In genomic region chr6:26472549-26473245, GRCh38 we compare ENCODE assay signal across 12 cellular contexts. TPM values are rescaled to one million over a fixed set of nuclear protein-coding genes. Genes with fewer than 3 reads are reported as not detected.
DNase-seq lines count a peak whose midpoint lies in the region; ATAC-seq lines count a peak whose summit lies in the region.
"Had no signal": no experiment of that assay in that cellular context is flagged by ENCODE, and none has a peak within 500 bp of the region (broad histone marks: within the 10 kb centered on the region; RNA-seq: fewer than 3 reads in every experiment).

No MANE protein-coding gene starts in this region.

- no peaks in the 10 kb centered on the region for H3K27me3 ChIP-seq in thymus (ENCODE audit: control insufficient read depth, insufficient read depth)

- H3K36me3 Mint-ChIP-seq in activated CD8-positive, alpha-beta memory T cell treated with anti-CD3 and anti-CD28 coated beads, Interleukin-2, amount 10 ng/mL, durations not matched to agents 7 days and 5 days = peaks cover 65% of the 10 kb centered on the region
- H3K36me3 Mint-ChIP-seq in activated CD4-positive, alpha-beta memory T cell treated with anti-CD3 and anti-CD28 coated beads for 36 hours = peaks cover 31% of the 10 kb centered on the region
- H3K36me3 Mint-ChIP-seq in immature natural killer cell = peaks cover 10 to 23% (median 13%) of the 10 kb centered on the region in 3 donors

- POLR2A ChIA-PET in activated CD4-positive, alpha-beta memory T cell treated with anti-CD3 and anti-CD28 coated beads for 36 hours (lab: Charles Lee) = interaction anchor here (0.6 to 1.9 kb wide), 4 partner anchors 13 to 94 kb away, joined by 4 to 14 read pairs (median 8); no protein-coding TSS in a partner anchor

- H3K4me3 ChIP-seq in thymus (ENCODE audit: low read length) = no peak overlapping the region

- ATAC-seq in activated CD8-positive, alpha-beta memory T cell treated with anti-CD3 and anti-CD28 coated beads, Interleukin-2, amount 10 ng/mL, durations not matched to agents 7 days and 5 days = no peak

- 99% methylated on average over 4 of the region's 4 CpGs for WGBS in thymus

- H3K9me3 ChIP-seq in thymus (ENCODE audit: control insufficient read depth) = peaks cover 3% of the 10 kb centered on the region

- no peaks in the 10 kb centered on the region for H3K27me3 Mint-ChIP-seq in activated CD8-positive, alpha-beta memory T cell treated with anti-CD3 and anti-CD28 coated beads, Interleukin-2, amount 10 ng/mL, durations not matched to agents 7 days and 5 days
- no peaks in the 10 kb centered on the region for H3K27me3 Mint-ChIP-seq in activated CD4-positive, alpha-beta memory T cell treated with anti-CD3 and anti-CD28 coated beads for 36 hours
- peaks cover 0 to 8% (median 4%) of the 10 kb centered on the region in 3 donors for H3K27me3 Mint-ChIP-seq in immature natural killer cell (ENCODE audit: low read depth in 3 of 3)

- CTCF ChIA-PET in activated CD8-positive, alpha-beta memory T cell treated with anti-CD3 and anti-CD28 coated beads, Interleukin-2, amount 10 ng/mL, durations not matched to agents 7 days and 5 days (lab: Charles Lee) = interaction anchor here (1.3 to 1.9 kb wide), 3 partner anchors 60 to 95 kb away, joined by 3 to 4 read pairs (median 3); no protein-coding TSS in a partner anchor
- CTCF ChIA-PET in activated CD4-positive, alpha-beta memory T cell treated with anti-CD3 and anti-CD28 coated beads for 36 hours (lab: Charles Lee) = no interaction called here

- H3K4me3 Mint-ChIP-seq in activated CD8-positive, alpha-beta memory T cell treated with anti-CD3 and anti-CD28 coated beads, Interleukin-2, amount 10 ng/mL, durations not matched to agents 7 days and 5 days = peak overlapping the region; percentile 99
- H3K4me3 Mint-ChIP-seq in activated CD4-positive, alpha-beta memory T cell treated with anti-CD3 and anti-CD28 coated beads for 36 hours = peak overlapping the region; percentile 98
- H3K4me3 Mint-ChIP-seq in immature natural killer cell = peak overlapping the region; percentile 93 to 100 (median 97)

- H3K4me1 Mint-ChIP-seq in activated CD8-positive, alpha-beta memory T cell treated with anti-CD3 and anti-CD28 coated beads, Interleukin-2, amount 10 ng/mL, durations not matched to agents 7 days and 5 days = peaks cover 42% of the 10 kb centered on the region
- peaks cover 42% of the 10 kb centered on the region for H3K4me1 Mint-ChIP-seq in activated CD4-positive, alpha-beta memory T cell treated with anti-CD3 and anti-CD28 coated beads for 36 hours (ENCODE audit: low read depth)
- H3K4me1 Mint-ChIP-seq in immature natural killer cell = peaks cover 42 to 62% of the 10 kb centered on the region in 2 donors

- no peak for DNase-seq in activated CD8-positive, alpha-beta memory T cell treated with anti-CD3 and anti-CD28 coated beads, Interleukin-2, amount 10 ng/mL, durations not matched to agents 7 days and 5 days
- DNase-seq in activated CD8-positive, alpha-beta memory T cell treated with anti-CD3 and anti-CD28 coated beads, Interleukin-2, amount 50 U/mL, for 48 hours = no peak
- DNase-seq in activated CD4-positive, alpha-beta memory T cell treated with anti-CD3 and anti-CD28 coated beads for 36 hours = no peak
- peak; percentile 22 to 38 (median 35) for DNase-seq in immature natural killer cell
- DNase-seq in NCI-H146 (lab: John Stamatoyannopoulos, UW) = no peak
- no peak for DNase-seq in head of caudate nucleus
- no peak for DNase-seq in SHP77 (lab: John Stamatoyannopoulos, UW)
- DNase-seq: anterior cingulate cortex; NCI-H1436; stimulated activated CD4-positive, alpha-beta T cell treated with anti-CD3 and anti-CD28 coated beads, Interleukin-12 subunit alpha, Interleukin-12 subunit beta, amount 100 ng/mL, for 4 hours had no signal

- peaks cover 9% of the 10 kb centered on the region for H3K4me1 ChIP-seq in thymus (ENCODE audit: control insufficient read depth, insufficient read depth, low read length)

- H3K27ac Mint-ChIP-seq in activated CD8-positive, alpha-beta memory T cell treated with anti-CD3 and anti-CD28 coated beads, Interleukin-2, amount 10 ng/mL, durations not matched to agents 7 days and 5 days = peak overlapping the region; percentile 100
- peak overlapping the region; percentile 100 for H3K27ac Mint-ChIP-seq in activated CD4-positive, alpha-beta memory T cell treated with anti-CD3 and anti-CD28 coated beads for 36 hours
- peak overlapping the region; percentile 99 to 100 (median 100) for H3K27ac Mint-ChIP-seq in immature natural killer cell

- intact Hi-C loops in activated CD4-positive, alpha-beta memory T cell treated with anti-CD3 and anti-CD28 coated beads for 36 hours (cut with micrococcal nuclease) = loop anchor here (1.0 to 5.0 kb wide), 4 partner anchors 90 to 655 kb away; partner anchors contain the start of genes BTN2A2 and BTN3A2
- intact Hi-C loops in head of caudate nucleus (cut with DNase I) = no loop called here

- H3K27ac ChIP-seq in thymus (ENCODE audit: low read depth) = peak overlapping the region; percentile 69

- H3K9me3 Mint-ChIP-seq in activated CD8-positive, alpha-beta memory T cell treated with anti-CD3 and anti-CD28 coated beads, Interleukin-2, amount 10 ng/mL, durations not matched to agents 7 days and 5 days (ENCODE audit: low read depth) = peaks cover 7% of the 10 kb centered on the region
- peaks cover 17% of the 10 kb centered on the region for H3K9me3 Mint-ChIP-seq in activated CD4-positive, alpha-beta memory T cell treated with anti-CD3 and anti-CD28 coated beads for 36 hours
- H3K9me3 Mint-ChIP-seq in immature natural killer cell = no peaks in the 10 kb centered on the region

- H3K36me3 ChIP-seq in thymus (ENCODE audit: control insufficient read depth, insufficient read depth) = peaks cover 25% of the 10 kb centered on the region

RNA-seq across cellular contexts. Expression of gene BTN2A1, which starts 14.9 kb away (rescaled TPM):
- 10 to 100 TPM; 25.1 to 26.5 TPM for total RNA-seq in activated CD8-positive, alpha-beta memory T cell treated with anti-CD3 and anti-CD28 coated beads, Interleukin-2, amount 10 ng/mL, durations not matched to agents 7 days and 5 days
- 10 to 100 TPM; 17.6 to 19.6 TPM for total RNA-seq in activated CD4-positive, alpha-beta memory T cell treated with anti-CD3 and anti-CD28 coated beads for 36 hours
- polyA plus RNA-seq in immature natural killer cell = 10 to 100 TPM in 2 of 3 donors, 1 to 10 TPM in 1; 7.2 to 23.4 (median 16.7) TPM
- polyA plus RNA-seq in thymus = 26.9 TPM

RNA-seq across cellular contexts. Expression of gene BTN1A1, which starts 27.4 kb away (rescaled TPM):
- total RNA-seq in activated CD8-positive, alpha-beta memory T cell treated with anti-CD3 and anti-CD28 coated beads, Interleukin-2, amount 10 ng/mL, durations not matched to agents 7 days and 5 days = not detected
- total RNA-seq in activated CD4-positive, alpha-beta memory T cell treated with anti-CD3 and anti-CD28 coated beads for 36 hours = not detected
- polyA plus RNA-seq in immature natural killer cell = not detected
- 0.16 TPM for polyA plus RNA-seq in thymus
- total RNA-seq: ureter had no signal

RNA-seq across cellular contexts. Expression of gene BTN3A3, which starts 32.4 kb away (rescaled TPM):
- total RNA-seq in activated CD8-positive, alpha-beta memory T cell treated with anti-CD3 and anti-CD28 coated beads, Interleukin-2, amount 10 ng/mL, durations not matched to agents 7 days and 5 days = 10 to 100 TPM; 50.1 to 63.9 TPM
- 10 to 100 TPM; 31.3 to 36.0 TPM for total RNA-seq in activated CD4-positive, alpha-beta memory T cell treated with anti-CD3 and anti-CD28 coated beads for 36 hours
- polyA plus RNA-seq in immature natural killer cell = 100 to 1,000 TPM in 2 of 3 donors, 10 to 100 TPM in 1; 49.5 to 113 (median 100) TPM
- polyA plus RNA-seq in thymus = 19.3 TPM

Comparison
In these comparisons a context has a peak if more than half of its experiments do, and no peak if none do; other contexts are left out.
1. DNase-seq: peak in immature natural killer cell (3 of 3); none in activated CD8-positive, alpha-beta memory T cell treated with anti-CD3 and anti-CD28 coated beads, Interleukin-2, amount 10 ng/mL, durations not matched to agents 7 days and 5 days (single experiment), activated CD8-positive, alpha-beta memory T cell treated with anti-CD3 and anti-CD28 coated beads, Interleukin-2, amount 50 U/mL, for 48 hours (single experiment), activated CD4-positive, alpha-beta memory T cell treated with anti-CD3 and anti-CD28 coated beads for 36 hours (single experiment), NCI-H146 (single experiment), head of caudate nucleus (0 of 42) and SHP77 (0 of 2).
2. Peak in every context shown above with its lines, with median percentiles within 50 percentile points of each other: H3K27ac Mint-ChIP-seq and H3K4me3 Mint-ChIP-seq.